Comparison of ENCODE assay signal across 1 cellular context in genomic region chr9:71743217-71743705, GRCh38.
TF ChIP-seq lines count a peak whose summit lies in the region.

No MANE protein-coding gene starts in this region.

TF ChIP-seq in endothelial cell of umbilical vein, 7 proteins besides CTCF, POLR2A, EP300 and RAD21:
- TF ChIP-seq MAX (IDR thresholded peaks at IDR 0.05; ENCODE audit: insufficient read depth, insufficient read length) (no peak), POLR2AphosphoS5 (IDR thresholded peaks at IDR 0.05; ENCODE audit: insufficient read depth, low read depth, low read length) (no peak), GATA2 (IDR thresholded peaks at IDR 0.05; ENCODE audit: insufficient read depth, insufficient read length, low read depth, low read length) (no peak), EZH2 (IDR thresholded peaks at IDR 0.05; ENCODE audit: borderline replicate concordance, low read depth, low read length, severe bottlenecking) (no peak), FOS (IDR thresholded peaks at IDR 0.05; ENCODE audit: borderline replicate concordance, insufficient read depth, low read length) (no peak), JUN (IDR thresholded peaks at IDR 0.05; ENCODE audit: borderline replicate concordance, insufficient read depth, insufficient read length, low read depth) (no peak), MYC (IDR thresholded peaks at IDR 0.05; ENCODE audit: low read depth, low read length) (no peak)
